In genomic region chr1:27671964-27672749, GRCh38 we compare ENCODE assay signal across 8 cellular contexts. TPM values are rescaled to one million over a fixed set of nuclear protein-coding genes. Genes with fewer than 3 reads are reported as not detected.
DNase-seq lines count a peak whose midpoint lies in the region; ATAC-seq and FAIRE-seq lines count a peak whose summit lies in the region.

TSS of gene IFI6 (minus strand) at chr1:27672192. CDS start at chr1:27669314, 2,878 bp downstream.

- H4K20me1 ChIP-seq in Karpas-422 (ENCODE audit: insufficient read depth, low read depth, low read length): no peaks in the 10 kb centered on the region

- H3K4me1 Mint-ChIP-seq in activated T-helper 1 cell treated with anti-CD3 and anti-CD28 coated beads, Interleukin-12 subunit alpha, Interleukin-12 subunit beta, Interleukin-2, Interleukin-4 antibody, amounts not matched to agents 30 ng/mL and 10 ng/mL and 1 ng/mL, durations not matched to agents 14 hours and 24 hours and 36 hours (ENCODE audit: low read depth): peaks cover 40% of the 10 kb centered on the region
- peaks cover 14 to 46% (median 40%) of the 10 kb centered on the region in 4 donors for H3K4me1 Mint-ChIP-seq in naive thymus-derived CD8-positive, alpha-beta T cell

- H3K4me2 ChIP-seq in Karpas-422 (ENCODE audit: low read depth, low read length, poor library complexity, severe bottlenecking): peak within 1 kb of the TSS; percentile 83

- H3K4me3 Mint-ChIP-seq in activated T-helper 1 cell treated with anti-CD3 and anti-CD28 coated beads, Interleukin-12 subunit alpha, Interleukin-12 subunit beta, Interleukin-2, Interleukin-4 antibody, amounts not matched to agents 30 ng/mL and 10 ng/mL and 1 ng/mL, durations not matched to agents 14 hours and 24 hours and 36 hours: peak within 1 kb of the TSS; percentile 94
- peak within 1 kb of the TSS; percentile 88 to 99 (median 98) for H3K4me3 Mint-ChIP-seq in naive thymus-derived CD8-positive, alpha-beta T cell

- no peaks in the 10 kb centered on the region for H3K27me3 ChIP-seq in Karpas-422 (ENCODE audit: low read length)

- peak within 1 kb of the TSS; percentile 49 for H3K27ac ChIP-seq in Karpas-422 (ENCODE audit: low read length)

- peak; percentile 92 for FAIRE-seq in RCC 7860 (lab: Jason Lieb, UNC)

- no peaks in the 10 kb centered on the region for H3K9me3 ChIP-seq in Karpas-422 (ENCODE audit: low read length)

- DNase-seq in DMS53 treated with DMSO at 0.1 percent for 48 hours (lab: John Stamatoyannopoulos, UW; ENCODE audit: unreplicated experiment) (peak; percentile 96), Karpas-422 (peak; percentile 86), RCC 7860 (ENCODE audit: low spot score) (peak; percentile 91), fibroblast of gingiva (ENCODE audit: low read depth) (peak; percentile 94)
- DNase-seq in activated T-helper 1 cell treated with anti-CD3 and anti-CD28 coated beads, Interleukin-12 subunit alpha, Interleukin-12 subunit beta, Interleukin-2, Interleukin-4 antibody, amounts not matched to agents 30 ng/mL and 10 ng/mL and 1 ng/mL, durations not matched to agents 14 hours and 24 hours and 36 hours (ENCODE audit: low spot score): peak; percentile 84
- peak; percentile 50 to 86 (median 78) for DNase-seq in naive thymus-derived CD8-positive, alpha-beta T cell
- DNase-seq in stimulated activated naive CD8-positive, alpha-beta T cell treated with anti-CD3 and anti-CD28 coated beads, Interleukin-15, Interleukin-2, amounts not matched to agents 100 U/mL and 50 U/mL, for 24 hours: peak; percentile 72

- ATAC-seq in GM21576 (IDR thresholded peaks at IDR 0.05; ENCODE audit: unreplicated experiment): peak; percentile 79
- peak; percentile 89 to 94 for ATAC-seq in naive thymus-derived CD8-positive, alpha-beta T cell
- peak; percentile 93 for ATAC-seq in stimulated activated naive CD8-positive, alpha-beta T cell treated with anti-CD3 and anti-CD28 coated beads, Interleukin-15, Interleukin-2, amounts not matched to agents 100 U/mL and 50 U/mL, for 24 hours

- H3K36me3 Mint-ChIP-seq in activated T-helper 1 cell treated with anti-CD3 and anti-CD28 coated beads, Interleukin-12 subunit alpha, Interleukin-12 subunit beta, Interleukin-2, Interleukin-4 antibody, amounts not matched to agents 30 ng/mL and 10 ng/mL and 1 ng/mL, durations not matched to agents 14 hours and 24 hours and 36 hours (ENCODE audit: low read depth): peaks cover 7% of the 10 kb centered on the region
- peaks cover 0 to 7% (median 6%) of the 10 kb centered on the region in 3 donors for H3K36me3 Mint-ChIP-seq in naive thymus-derived CD8-positive, alpha-beta T cell

- H3K27ac Mint-ChIP-seq in activated T-helper 1 cell treated with anti-CD3 and anti-CD28 coated beads, Interleukin-12 subunit alpha, Interleukin-12 subunit beta, Interleukin-2, Interleukin-4 antibody, amounts not matched to agents 30 ng/mL and 10 ng/mL and 1 ng/mL, durations not matched to agents 14 hours and 24 hours and 36 hours: peak within 1 kb of the TSS; percentile 90
- peak within 1 kb of the TSS; percentile 94 to 99 (median 99) for H3K27ac Mint-ChIP-seq in naive thymus-derived CD8-positive, alpha-beta T cell

- no peaks in the 10 kb centered on the region for H3K79me2 ChIP-seq in Karpas-422 (ENCODE audit: low read length)

- H3K4me1 ChIP-seq in Karpas-422 (ENCODE audit: low read length): peaks cover 22% of the 10 kb centered on the region

- no peaks in the 10 kb centered on the region for H3K36me3 ChIP-seq in Karpas-422 (ENCODE audit: insufficient read depth, low read length)

- no peaks in the 10 kb centered on the region for H3K9me3 Mint-ChIP-seq in activated T-helper 1 cell treated with anti-CD3 and anti-CD28 coated beads, Interleukin-12 subunit alpha, Interleukin-12 subunit beta, Interleukin-2, Interleukin-4 antibody, amounts not matched to agents 30 ng/mL and 10 ng/mL and 1 ng/mL, durations not matched to agents 14 hours and 24 hours and 36 hours
- H3K9me3 Mint-ChIP-seq in naive thymus-derived CD8-positive, alpha-beta T cell: no peaks in the 10 kb centered on the region

- POLR2A ChIA-PET in naive thymus-derived CD8-positive, alpha-beta T cell (lab: Charles Lee): interaction anchor here (0.7 to 2.2 kb wide), 11 partner anchors 10 to 370 kb away, joined by 3 to 17 read pairs (median 4); partner anchors contain the start of genes FAM76A and PPP1R8

- H3K9me2 ChIP-seq in Karpas-422 (replicated peaks; ENCODE audit: insufficient read depth, low read length): no peaks in the 10 kb centered on the region

- peak within 1 kb of the TSS; percentile 76 for H3K9ac ChIP-seq in Karpas-422 (ENCODE audit: low read length)

- H2AFZ ChIP-seq in Karpas-422 (ENCODE audit: low read length): peak within 1 kb of the TSS; percentile 94

- peak within 1 kb of the TSS; percentile 74 for H3K4me3 ChIP-seq in Karpas-422 (ENCODE audit: low read length)

- H3K27me3 Mint-ChIP-seq in activated T-helper 1 cell treated with anti-CD3 and anti-CD28 coated beads, Interleukin-12 subunit alpha, Interleukin-12 subunit beta, Interleukin-2, Interleukin-4 antibody, amounts not matched to agents 30 ng/mL and 10 ng/mL and 1 ng/mL, durations not matched to agents 14 hours and 24 hours and 36 hours (ENCODE audit: insufficient read depth): no peaks in the 10 kb centered on the region
- no peaks in the 10 kb centered on the region for H3K27me3 Mint-ChIP-seq in naive thymus-derived CD8-positive, alpha-beta T cell

- intact Hi-C loops in activated T-helper 1 cell treated with anti-CD3 and anti-CD28 coated beads, Interleukin-12 subunit alpha, Interleukin-12 subunit beta, Interleukin-2, Interleukin-4 antibody, amounts not matched to agents 30 ng/mL and 10 ng/mL and 1 ng/mL, durations not matched to agents 14 hours and 24 hours and 36 hours (cut with micrococcal nuclease): loop anchor here (1.0 to 2.0 kb wide), 6 partner anchors 12 to 220 kb away; partner anchors contain the start of genes FAM76A, PPP1R8, STX12 and WASF2

RNA-seq across cellular contexts. Expression of gene IFI6, which starts in this region (rescaled TPM):
- 67.3 and 88.2 TPM in 2 replicates for total RNA-seq in Karpas-422 (2014; rRNA removed; shearing (Covaris generic); ENCODE audit: low replicate concordance)
- 71.7 and 85.6 TPM in 2 replicates for total RNA-seq in activated T-helper 1 cell treated with anti-CD3 and anti-CD28 coated beads, Interleukin-12 subunit alpha, Interleukin-12 subunit beta, Interleukin-2, Interleukin-4 antibody, amounts not matched to agents 30 ng/mL and 10 ng/mL and 1 ng/mL, durations not matched to agents 14 hours and 24 hours and 36 hours
- 10 to 100 TPM; 23.3 to 24.5 TPM for total RNA-seq in naive thymus-derived CD8-positive, alpha-beta T cell
- polyA plus RNA-seq in naive thymus-derived CD8-positive, alpha-beta T cell: 100 to 1,000 TPM; 145 to 171 (median 146) TPM

Comparison
In these comparisons a context has a peak if more than half of its experiments do, and no peak if none do; other contexts are left out.
1. Peak in every context shown above with its lines: DNase-seq, ATAC-seq, H3K4me3 ChIP-seq and H3K27ac ChIP-seq.